8 cellular contexts compared by ENCODE assay signal in genomic region chr6:47478233-47479155, GRCh38. TPM values are rescaled to one million over a fixed set of nuclear protein-coding genes. Genes with fewer than 3 reads are reported as not detected.
DNase-seq lines count a peak whose midpoint lies in the region; ATAC-seq, FAIRE-seq and TF ChIP-seq lines count a peak whose summit lies in the region.

No MANE protein-coding gene starts in this region.

- no peak for TF ChIP-seq EP300 in A549 (IDR thresholded peaks at IDR 0.05)

- peaks cover 47% of the 10 kb centered on the region for H4K20me1 ChIP-seq in OCI-LY3 (ENCODE audit: insufficient read depth, low read length)

- CTCF ChIA-PET in A549 (lab: Yijun Ruan, JAX) = interaction anchor here (0.6 to 1.9 kb wide), 6 partner anchors 33 to 381 kb away, joined by 3 to 7 read pairs (median 4); no protein-coding TSS in a partner anchor

- peak overlapping the region; percentile 90 for H3K4me2 ChIP-seq in A549
- peak overlapping the region; percentile 77 for H3K4me2 ChIP-seq in OCI-LY3 (ENCODE audit: low read length)

- ATAC-seq in A549 (peak; percentile 65 to 72), HG02938 (IDR thresholded peaks at IDR 0.05; ENCODE audit: unreplicated experiment) (peak; percentile 27), HG03342 (IDR thresholded peaks at IDR 0.05; ENCODE audit: unreplicated experiment) (no peak)

- TF ChIP-seq CTCF in A549 (IDR thresholded peaks at IDR 0.05) (no peak), GM12875 (IDR thresholded peaks at IDR 0.05; ENCODE audit: borderline replicate concordance, insufficient read depth, low read depth, low read length) (no peak), OCI-LY3 (IDR thresholded peaks at IDR 0.05; ENCODE audit: low read depth, low read length) (no peak)

- H3K9ac ChIP-seq in OCI-LY3 (ENCODE audit: low read length) (peak overlapping the region; percentile 89), subcutaneous abdominal adipose tissue (ENCODE audit: low read length in 5 of 5) (peak overlapping the region; percentile 23 to 94 (median 86))

- H3K4me1 ChIP-seq in A549 = peaks cover 40% of the 10 kb centered on the region
- peaks cover 37% of the 10 kb centered on the region for H3K4me1 ChIP-seq in OCI-LY3 (ENCODE audit: low read length)
- H3K4me1 ChIP-seq in subcutaneous abdominal adipose tissue (ENCODE audit: control insufficient read depth in 5 of 5, insufficient read depth in 5 of 5, low read length in 5 of 5) = peaks cover 3 to 31% (median 23%) of the 10 kb centered on the region in 5 donors

- peaks cover 57% of the 10 kb centered on the region for H3K79me2 ChIP-seq in OCI-LY3 (ENCODE audit: low read length)

- peak overlapping the region; percentile 96 to 100 for H3K27ac ChIP-seq in A549
- H3K27ac ChIP-seq in OCI-LY3 (ENCODE audit: low read length) = peak overlapping the region; percentile 86
- peak overlapping the region; percentile 83 for H3K27ac ChIP-seq in caudate nucleus (ENCODE audit: low read depth, low read length)
- peak overlapping the region; percentile 89 for H3K27ac ChIP-seq in subcutaneous abdominal adipose tissue (ENCODE audit: low read depth, low read length)

- POLR2A ChIA-PET in A549 (lab: Yijun Ruan, JAX) = interaction anchor here (0.5 to 2.1 kb wide), 7 partner anchors 12 to 357 kb away, joined by 3 to 23 read pairs (median 5); no protein-coding TSS in a partner anchor

- H3K4me3 ChIP-seq in A549 (peak overlapping the region; percentile 82), GM12875 (ENCODE audit: low read depth, low read length) (peak overlapping the region; percentile 78), OCI-LY3 (ENCODE audit: low read length) (peak overlapping the region; percentile 82), subcutaneous abdominal adipose tissue (ENCODE audit: low read depth in 1 of 5, low read length in 5 of 5) (peak overlapping the region; percentile 82 to 91 (median 88))

- TF ChIP-seq POLR2A in A549 (IDR thresholded peaks at IDR 0.05; ENCODE audit: low read length) = no peak

- H3K27me3 ChIP-seq in OCI-LY3 (ENCODE audit: low read depth, low read length) (no peaks in the 10 kb centered on the region), subcutaneous abdominal adipose tissue (ENCODE audit: control insufficient read depth in 5 of 5, insufficient read depth in 4 of 5, low read length in 5 of 5) (no peaks in the 10 kb centered on the region)

- H3K9me3 ChIP-seq in A549 = no peaks in the 10 kb centered on the region
- no peaks in the 10 kb centered on the region for H3K9me3 ChIP-seq in OCI-LY3 (ENCODE audit: insufficient read depth, low read length)
- no peaks in the 10 kb centered on the region for H3K9me3 ChIP-seq in subcutaneous abdominal adipose tissue (ENCODE audit: control insufficient read depth in 5 of 5, low read length in 5 of 5)

- no peak for TF ChIP-seq RAD21 in A549 (conservative IDR thresholded peaks at IDR 0.05 in 1 of 2, IDR thresholded peaks at IDR 0.05 in 1 of 2)

- 1% methylated on average over 19 of the region's 31 CpGs for WGBS in A549 (ENCODE audit: missing lambda C conversion rate)

- no peak for FAIRE-seq in A549 (lab: Jason Lieb, UNC)

- H3K36me3 ChIP-seq in OCI-LY3 (replicated peaks; ENCODE audit: low read depth, low read length) (no peaks in the 10 kb centered on the region), subcutaneous abdominal adipose tissue (ENCODE audit: control insufficient read depth in 5 of 5, insufficient read depth in 5 of 5, low read length in 5 of 5) (no peaks in the 10 kb centered on the region)

- DNase-seq in A549 (ENCODE audit: low read depth in 1 of 2, low spot score in 1 of 2) = peak; percentile 13 to 21
- DNase-seq in caudate nucleus (lab: John Stamatoyannopoulos, UW) = peak in 13 of 61 donors; percentile 13 to 68 (median 42)
- peak; percentile 69 for DNase-seq in left kidney (ENCODE audit: low read depth, low spot score)

- H2AFZ ChIP-seq in OCI-LY3 (ENCODE audit: low read depth, low read length) = peak overlapping the region; percentile 19; the same call in 1 of the 2 replicates

TF ChIP-seq in A549, 52 proteins besides CTCF, POLR2A, EP300 and RAD21:
- TF ChIP-seq EHMT2 (IDR thresholded peaks at IDR 0.05; ENCODE audit: low read depth) (no peak), TP53 (CRISPR knock-in tag; IDR thresholded peaks at IDR 0.05) (no peak), REST (IDR thresholded peaks at IDR 0.05) (no peak), GATA3 (IDR thresholded peaks at IDR 0.05; ENCODE audit: borderline replicate concordance) (no peak), MAZ (IDR thresholded peaks at IDR 0.05; ENCODE audit: borderline replicate concordance, low read depth, low read length) (no peak), TFCP2L1 (CRISPR knock-in tag; IDR thresholded peaks at IDR 0.05) (no peak), JUNB (IDR thresholded peaks at IDR 0.05) (no peak), RCOR1 (IDR thresholded peaks at IDR 0.05; ENCODE audit: low read depth, low read length) (no peak), CHD4 (IDR thresholded peaks at IDR 0.05; ENCODE audit: borderline replicate concordance) (no peak), CBX2 (IDR thresholded peaks at IDR 0.05; ENCODE audit: borderline replicate concordance, low read depth) (no peak), JUN (IDR thresholded peaks at IDR 0.05) (0 out of 5 replicates have a peak, but pooled peaks of 1 of the 2 experiments have one; percentile 4), FOXS1 (CRISPR knock-in tag; IDR thresholded peaks at IDR 0.05) (no peak), PHF8 (IDR thresholded peaks at IDR 0.05; ENCODE audit: borderline replicate concordance, low read depth) (peak; percentile 10; the same call in 1 of the 2 replicates)
TF ChIP-seq in A549: peak in this region for 2.

RNA-seq across cellular contexts. Expression of gene CD2AP, which starts 0.9 kb away (rescaled TPM):
- 24.5 and 35.7 TPM in 2 replicates for polyA plus RNA-seq in A549 (2011; rRNA removed)
- 3.6 and 4.4 TPM in 2 replicates for polyA plus RNA-seq in A549 (2012; cell fraction: cytosol; rRNA removed)
- 1.6 and 2.5 TPM in 2 replicates for polyA plus RNA-seq in A549 (2012; cell fraction: nucleus; rRNA removed)
- 17.0 to 18.8 TPM (median 18.0 TPM) in 3 replicates for polyA plus RNA-seq in A549 (2017; fragmentation: RNase III; extraction: RNeasy Plus Mini Kit Qiagen cat#74134 plus additional on column Dnase treatment)
- polyA minus RNA-seq in A549 (2011; rRNA and poly(A)+ RNA removed) = 5.4 and 6.5 TPM in 2 replicates
